Comparison of ENCODE assay signal across 8 cellular contexts in genomic region chr13:49247722-49248432, GRCh38. TPM values are rescaled to one million over a fixed set of nuclear protein-coding genes. Genes with fewer than 3 reads are reported as not detected.
A peak's percentile ranks its signal among the peaks of the same experiment; 100 is the strongest.
DNase-seq lines count a peak whose midpoint lies in the region; ATAC-seq and TF ChIP-seq lines count a peak whose summit lies in the region.

TSS of gene CDADC1 (plus strand) at chr13:49247925. CDS start at chr13:49248038, 113 bp downstream.

- H3K4me1 ChIP-seq in right atrium auricular region (peaks cover 0 to 18% of the 10 kb centered on the region in 2 donors), psoas muscle (peaks cover 12% of the 10 kb centered on the region), uterus (peaks cover 0 to 9% of the 10 kb centered on the region in 2 donors)

- ATAC-seq in HG02852 (IDR thresholded peaks at IDR 0.05; ENCODE audit: unreplicated experiment) (peak; percentile 97), psoas muscle (peak; percentile 99 to 100 (median 100))

- H3K4me3 ChIP-seq in right atrium auricular region: peak within 1 kb of the TSS; percentile 87 to 96
- H3K4me3 ChIP-seq in psoas muscle: peak within 1 kb of the TSS; percentile 96
- H3K4me3 ChIP-seq in uterus: peak within 1 kb of the TSS; percentile 72 to 98

- TF ChIP-seq CTCF in GM13976 (IDR thresholded peaks at IDR 0.05; ENCODE audit: borderline replicate concordance, control extremely low read depth, extremely low read depth, insufficient read depth, missing control alignments): no peak
- TF ChIP-seq CTCF in right atrium auricular region (IDR thresholded peaks at IDR 0.05): peak in 1 of 2 donors; percentile 19
- TF ChIP-seq CTCF in psoas muscle (IDR thresholded peaks at IDR 0.05): no peak
- peak in 3 of 4 experiments; percentile 14 to 31 (median 29) for TF ChIP-seq CTCF in uterus (IDR thresholded peaks at IDR 0.05)

- 0% methylated on average over 42 of the region's 42 CpGs for WGBS in psoas muscle, 3 donors

- DNase-seq in GM13976 (ENCODE audit: low spot score): peak; percentile 93
- peak; percentile 74 for DNase-seq in NCI-H1694 (lab: John Stamatoyannopoulos, UW)
- peak; percentile 60 to 93 (median 80) for DNase-seq in T-helper 2 cell
- peak; percentile 46 to 98 (median 92) for DNase-seq in anterior cingulate cortex (lab: John Stamatoyannopoulos, UW)
- peak; percentile 98 for DNase-seq in right atrium auricular region (ENCODE audit: low spot score)
- DNase-seq in psoas muscle: peak; percentile 98 to 99
- DNase-seq in uterus: peak; percentile 98

- no peaks in the 10 kb centered on the region for H3K27me3 ChIP-seq in right atrium auricular region
- H3K27me3 ChIP-seq in psoas muscle (ENCODE audit: insufficient read depth in 3 of 3, low read length in 2 of 3): no peaks in the 10 kb centered on the region
- no peaks in the 10 kb centered on the region for H3K27me3 ChIP-seq in uterus

- no peaks in the 10 kb centered on the region for H3K36me3 ChIP-seq in right atrium auricular region
- H3K36me3 ChIP-seq in psoas muscle (ENCODE audit: insufficient read depth in 1 of 2, low read depth in 1 of 2): peaks cover 0 to 36% of the 10 kb centered on the region in 2 donors
- no peaks in the 10 kb centered on the region for H3K36me3 ChIP-seq in uterus

- in situ Hi-C loops in GM13976 (cut with MboI; ENCODE audit: low sequenced_read_pairs, unreplicated experiment): no loop called here

- H3K9me3 ChIP-seq in right atrium auricular region: no peaks in the 10 kb centered on the region
- H3K9me3 ChIP-seq in psoas muscle: no peaks in the 10 kb centered on the region
- H3K9me3 ChIP-seq in uterus: no peaks in the 10 kb centered on the region

- H3K27ac ChIP-seq in right atrium auricular region: peak within 1 kb of the TSS; percentile 93
- H3K27ac ChIP-seq in psoas muscle: peak within 1 kb of the TSS; percentile 92
- H3K27ac ChIP-seq in uterus: peak within 1 kb of the TSS; percentile 92 to 94

- peak; percentile 85 to 87 for TF ChIP-seq POLR2A in uterus (IDR thresholded peaks at IDR 0.05)

- intact Hi-C loops in psoas muscle (cut with DNase I): loop anchor here in 1 of 2 donors (5.0 kb wide), 1 partner anchor 271 kb away; the partner anchor contains the start of gene FNDC3A
- intact Hi-C loops in uterus (cut with DNase I; ENCODE audit: low total_unique reads): no loop called here

RNA-seq across cellular contexts. Expression of gene CDADC1, which starts in this region (rescaled TPM):
- 1 to 10 TPM; 3.5 to 4.6 TPM for total RNA-seq in right atrium auricular region
- 1 to 10 TPM; 3.3 to 7.5 (median 5.4) TPM for total RNA-seq in psoas muscle
- polyA plus RNA-seq in psoas muscle: 1 to 10 TPM; 3.3 to 7.8 (median 3.6) TPM
- total RNA-seq in uterus: 10 to 100 TPM in 2 of 4 donors, 1 to 10 TPM in 2; 1.8 to 76.5 (median 10.9) TPM

Comparison
In these comparisons a context has a peak if more than half of its experiments do, and no peak if none do; other contexts are left out.
1. Peak in every context shown above with its lines: DNase-seq, ATAC-seq, H3K4me3 ChIP-seq and H3K27ac ChIP-seq.
2. CTCF ChIP-seq: peak in uterus (3 of 4); none in GM13976 (single experiment) and psoas muscle (single experiment).